Comparison of ENCODE assay signal across 12 cellular contexts in the genomic region with DNA sequence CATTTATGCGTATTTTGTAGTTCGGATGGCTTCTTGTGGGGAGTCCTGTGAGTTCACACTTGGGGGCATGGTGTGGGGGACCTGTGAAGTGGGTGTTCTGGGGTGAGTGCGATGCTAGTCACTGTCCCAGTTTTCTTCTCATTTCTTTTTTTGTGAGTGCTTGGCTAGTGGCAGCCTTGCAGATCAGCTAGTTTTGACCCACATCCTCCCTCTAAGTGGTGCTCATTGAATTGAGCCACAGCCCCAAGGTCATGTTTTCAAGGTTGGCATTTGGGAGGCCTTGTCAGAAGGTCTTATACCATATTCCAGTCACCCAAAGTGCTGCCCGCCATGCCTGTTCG. TPM values are rescaled to one million over a fixed set of nuclear protein-coding genes. Genes with fewer than 3 reads are reported as not detected.
DNase-seq lines count a peak whose midpoint lies in the region; ATAC-seq and TF ChIP-seq lines count a peak whose summit lies in the region.
"Had no signal": no experiment of that assay in that cellular context is flagged by ENCODE, and none has a peak within 500 bp of the region (broad histone marks: within the 10 kb centered on the region; RNA-seq: fewer than 3 reads in every experiment).

No MANE protein-coding gene starts in this region.

- no peak for TF ChIP-seq EP300 in stomach (IDR thresholded peaks at IDR 0.05)

- H3K4me1 ChIP-seq in stomach, result peaks cover 26 to 99% (median 53%) of the 10 kb centered on the region in 4 donors
- H3K4me1 ChIP-seq in HAP-1, result peaks cover 5% of the 10 kb centered on the region; the same call in 1 of the 2 replicates

- in situ Hi-C loops in HAP-1 (cut with MboI; ENCODE audit: low sequenced_read_pairs), result no loop called here

- H3K4me3 Mint-ChIP-seq in immature natural killer cell, result peak overlapping the region; percentile 66 to 81 (median 77)
- H3K4me3 Mint-ChIP-seq: nephron progenitor cell had no signal

- no peak for TF ChIP-seq CTCF in stomach (IDR thresholded peaks at IDR 0.05)

- H3K36me3 ChIP-seq in stomach, result no peaks in the 10 kb centered on the region
- H3K36me3 ChIP-seq in HAP-1 (replicated peaks), result no peaks in the 10 kb centered on the region

- H3K9me3 ChIP-seq in stomach, result no peaks in the 10 kb centered on the region
- no peaks in the 10 kb centered on the region for H3K9me3 ChIP-seq in HAP-1

- no peaks in the 10 kb centered on the region for H3K9me3 Mint-ChIP-seq in immature natural killer cell
- H3K9me3 Mint-ChIP-seq: nephron progenitor cell had no signal

- H3K27me3 Mint-ChIP-seq in immature natural killer cell (ENCODE audit: low read depth in 3 of 3), result peaks cover 2 to 22% (median 17%) of the 10 kb centered on the region in 3 donors

- peaks cover 79 to 87% of the 10 kb centered on the region in 2 donors for H3K4me1 Mint-ChIP-seq in immature natural killer cell

- H3K27me3 ChIP-seq in stomach, result no peaks in the 10 kb centered on the region
- H3K27me3 ChIP-seq in HAP-1 (ENCODE audit: low read depth), result no peaks in the 10 kb centered on the region

- H3K36me3 Mint-ChIP-seq in immature natural killer cell, result peaks cover 0 to 4% (median 0%) of the 10 kb centered on the region in 3 donors

- peak overlapping the region; percentile 99 to 100 (median 99) for H3K27ac Mint-ChIP-seq in immature natural killer cell
- H3K27ac Mint-ChIP-seq: nephron progenitor cell had no signal

- peak overlapping the region in 4 of 5 donors; percentile 51 to 79 (median 70) for H3K27ac ChIP-seq in stomach
- H3K27ac ChIP-seq: VCaP had no signal

- 85 to 92% (median 88%) methylated on average over 5 of the region's 5 CpGs for WGBS in stomach, 5 donors

- no peak for ATAC-seq in HG02852 (IDR thresholded peaks at IDR 0.05; ENCODE audit: unreplicated experiment)

- intact Hi-C loops in stomach (cut with DNase I; ENCODE audit: low total_unique reads), result no loop called here

- peak; percentile 82 for DNase-seq in activated effector memory CD4-positive, alpha-beta T cell treated with anti-CD3 and anti-CD28 coated beads, Interleukin-2, amount 50 U/mL, for 16 hours
- DNase-seq in activated effector memory CD4-positive, alpha-beta T cell treated with Interleukin-2 at 50 U/mL for 16 hours, result no peak
- peak; percentile 45 for DNase-seq in activated CD8-positive, alpha-beta memory T cell treated with anti-CD3 and anti-CD28 coated beads, Interleukin-2, amount 50 U/mL, for 1 hour (ENCODE audit: extremely low read depth)
- DNase-seq in immature natural killer cell, result peak; percentile 92 to 94 (median 93)
- DNase-seq in stomach, result no peak
- DNase-seq in HAP-1 (ENCODE audit: low spot score in 2 of 2), result no peak
- DNase-seq in NCI-H510A (lab: John Stamatoyannopoulos, UW), result no peak
- DNase-seq: ACHN, nephron progenitor cell, RPMI8226 had no signal

- no peak for TF ChIP-seq POLR2A in stomach (IDR thresholded peaks at IDR 0.05)

- no peak overlapping the region for H3K4me3 ChIP-seq in stomach
- no peak overlapping the region for H3K4me3 ChIP-seq in HAP-1

RNA-seq across cellular contexts. Expression of a gene that starts 31.7 kb away (rescaled TPM):
- polyA plus RNA-seq in immature natural killer cell (10 to 100 TPM; 10.0 to 19.0 (median 18.0) TPM), stomach (1 to 10 TPM; 2.6 to 6.0 (median 3.2) TPM)
- 100 to 1,000 TPM in 1 of 5 donors, 10 to 100 TPM in 3, 1 to 10 TPM in 1; 4.7 to 351 (median 44.3) TPM for total RNA-seq in stomach

Comparison
In these comparisons a context has a peak if more than half of its experiments do, and no peak if none do; other contexts are left out.
1. DNase-seq: peak in activated effector memory CD4-positive, alpha-beta T cell treated with anti-CD3 and anti-CD28 coated beads, Interleukin-2, amount 50 U/mL, for 16 hours (single experiment), activated CD8-positive, alpha-beta memory T cell treated with anti-CD3 and anti-CD28 coated beads, Interleukin-2, amount 50 U/mL, for 1 hour (single experiment) and immature natural killer cell (3 of 3); none in activated effector memory CD4-positive, alpha-beta T cell treated with Interleukin-2 at 50 U/mL for 16 hours (single experiment), stomach (single experiment), HAP-1 (0 of 2) and NCI-H510A (single experiment).